Comparison of ENCODE assay signal across 17 cellular contexts in the genomic region with DNA sequence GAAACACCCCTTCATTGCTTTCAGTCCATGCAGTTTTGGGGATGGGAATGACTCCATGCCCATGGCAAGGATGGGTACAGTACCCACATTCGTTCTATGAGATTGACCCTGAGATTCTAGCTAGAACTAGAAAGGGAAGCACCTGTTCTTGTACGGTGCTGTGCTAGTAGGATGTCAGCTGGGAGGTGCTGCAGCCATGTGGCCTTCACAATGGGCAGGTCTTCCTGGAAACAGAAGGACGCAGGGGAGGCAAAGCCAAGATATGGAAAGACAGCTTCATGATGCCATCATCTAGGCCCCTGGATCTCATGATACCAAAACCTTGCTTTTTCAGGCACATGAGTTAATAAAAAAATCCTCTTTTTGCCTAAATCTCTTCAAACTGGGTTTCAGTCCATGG. TPM values are rescaled to one million over a fixed set of nuclear protein-coding genes. Genes with fewer than 3 reads are reported as not detected.
"Had no signal": no experiment of that assay in that cellular context is flagged by ENCODE, and none has a peak within 500 bp of the region (broad histone marks: within the 10 kb centered on the region; RNA-seq: fewer than 3 reads in every experiment).

No MANE protein-coding gene starts in this region.

- H3K36me3 ChIP-seq: pancreas had no signal

- H3K4me3 Mint-ChIP-seq: activated CD4-positive, alpha-beta T cell treated with anti-CD3 and anti-CD28 coated beads, Interleukin-2, amount 10 ng/mL, durations not matched to agents 24 days and 14 days; activated CD8-positive, alpha-beta T cell treated with anti-CD3 and anti-CD28 coated beads for 36 hours; activated T-cell treated with anti-CD3 and anti-CD28 coated beads, Interleukin-2, amount 50 U/mL, for 24 hours; effector memory CD8-positive, alpha-beta T cell; naive thymus-derived CD4-positive, alpha-beta T cell; T-helper 1 cell treated with Interleukin-12 subunit alpha and Interleukin-12 subunit beta and Interleukin-4 antibody, amounts not matched to agents 30 μg/mL and 1 μg/mL, for 36 hours; type B pancreatic cell had no signal

- ATAC-seq: activated CD8-positive, alpha-beta T cell treated with anti-CD3 and anti-CD28 coated beads for 36 hours; effector memory CD8-positive, alpha-beta T cell; naive thymus-derived CD4-positive, alpha-beta T cell; pancreas; stimulated activated naive CD8-positive, alpha-beta T cell treated with anti-CD3 and anti-CD28 coated beads, Interleukin-15, Interleukin-2, amounts not matched to agents 100 U/mL and 50 U/mL, for 24 hours had no signal

- H3K27me3 ChIP-seq: pancreas had no signal

- H3K4me3 ChIP-seq: pancreas had no signal

- H3K9me3 Mint-ChIP-seq: activated CD4-positive, alpha-beta T cell treated with anti-CD3 and anti-CD28 coated beads, Interleukin-2, amount 10 ng/mL, durations not matched to agents 24 days and 14 days; activated CD8-positive, alpha-beta T cell treated with anti-CD3 and anti-CD28 coated beads for 36 hours; activated T-cell treated with anti-CD3 and anti-CD28 coated beads, Interleukin-2, amount 50 U/mL, for 24 hours; effector memory CD8-positive, alpha-beta T cell; naive thymus-derived CD4-positive, alpha-beta T cell; T-helper 1 cell treated with Interleukin-12 subunit alpha and Interleukin-12 subunit beta and Interleukin-4 antibody, amounts not matched to agents 30 μg/mL and 1 μg/mL, for 36 hours; type B pancreatic cell had no signal

- H3K27me3 Mint-ChIP-seq: activated T-cell treated with anti-CD3 and anti-CD28 coated beads, Interleukin-2, amount 50 U/mL, for 24 hours; type B pancreatic cell had no signal

- H3K36me3 Mint-ChIP-seq: naive thymus-derived CD4-positive, alpha-beta T cell; type B pancreatic cell had no signal

- H3K9me3 ChIP-seq: pancreas had no signal

- H3K27ac Mint-ChIP-seq: activated CD4-positive, alpha-beta T cell treated with anti-CD3 and anti-CD28 coated beads, Interleukin-2, amount 10 ng/mL, durations not matched to agents 24 days and 14 days; activated CD8-positive, alpha-beta T cell treated with anti-CD3 and anti-CD28 coated beads for 36 hours; activated T-cell treated with anti-CD3 and anti-CD28 coated beads, Interleukin-2, amount 50 U/mL, for 24 hours; effector memory CD8-positive, alpha-beta T cell; T-helper 1 cell treated with Interleukin-12 subunit alpha and Interleukin-12 subunit beta and Interleukin-4 antibody, amounts not matched to agents 30 μg/mL and 1 μg/mL, for 36 hours; type B pancreatic cell had no signal

- H3K27ac ChIP-seq: pancreas had no signal

- DNase-seq: activated CD4-positive, alpha-beta T cell treated with anti-CD3 and anti-CD28 coated beads, Interleukin-2, amount 10 ng/mL, durations not matched to agents 24 days and 14 days; activated CD8-positive, alpha-beta T cell treated with anti-CD3 and anti-CD28 coated beads for 36 hours; activated effector memory CD4-positive, alpha-beta T cell treated with Interleukin-2 at 50 U/mL for 16 hours; activated naive CD4-positive, alpha-beta T cell treated with anti-CD3 and anti-CD28 coated beads, Interleukin-2, amount 50 U/mL, for 16 hours; activated T-cell treated with anti-CD3 and anti-CD28 coated beads, Interleukin-2, amount 50 U/mL, for 24 hours; aorta; dermis blood vessel endothelial cell; effector memory CD8-positive, alpha-beta T cell; hypothalamus; islet precursor cell; naive thymus-derived CD4-positive, alpha-beta T cell; pancreas; stimulated activated CD4-positive, alpha-beta T cell treated with anti-CD3 and anti-CD28 coated beads, Interleukin-2, amount 100 ng/mL, for 24 hours; stimulated activated naive CD8-positive, alpha-beta T cell treated with anti-CD3 and anti-CD28 coated beads, Interleukin-15, Interleukin-2, amounts not matched to agents 100 U/mL and 50 U/mL, for 24 hours had no signal

RNA-seq across cellular contexts. Expression of a gene that starts 10.5 kb away (rescaled TPM):
- total RNA-seq: activated CD4-positive, alpha-beta T cell treated with anti-CD3 and anti-CD28 coated beads, Interleukin-2, amount 10 ng/mL, durations not matched to agents 24 days and 14 days; activated CD8-positive, alpha-beta T cell treated with anti-CD3 and anti-CD28 coated beads for 36 hours; mononuclear cell; naive thymus-derived CD4-positive, alpha-beta T cell had no signal
- polyA plus RNA-seq: naive thymus-derived CD4-positive, alpha-beta T cell had no signal
